In genomic region chr2:11422901-11423435, GRCh38 we compare ENCODE assay signal across 1 cellular context.
A peak's percentile ranks its signal among the peaks of the same experiment; 100 is the strongest.
TF ChIP-seq lines count a peak whose summit lies in the region.

No MANE protein-coding gene starts in this region.

TF ChIP-seq in HepG2, 621 proteins besides CTCF, POLR2A, EP300 and RAD21 (continued from another document and continues in another):
- TF ChIP-seq, protein P1, sequence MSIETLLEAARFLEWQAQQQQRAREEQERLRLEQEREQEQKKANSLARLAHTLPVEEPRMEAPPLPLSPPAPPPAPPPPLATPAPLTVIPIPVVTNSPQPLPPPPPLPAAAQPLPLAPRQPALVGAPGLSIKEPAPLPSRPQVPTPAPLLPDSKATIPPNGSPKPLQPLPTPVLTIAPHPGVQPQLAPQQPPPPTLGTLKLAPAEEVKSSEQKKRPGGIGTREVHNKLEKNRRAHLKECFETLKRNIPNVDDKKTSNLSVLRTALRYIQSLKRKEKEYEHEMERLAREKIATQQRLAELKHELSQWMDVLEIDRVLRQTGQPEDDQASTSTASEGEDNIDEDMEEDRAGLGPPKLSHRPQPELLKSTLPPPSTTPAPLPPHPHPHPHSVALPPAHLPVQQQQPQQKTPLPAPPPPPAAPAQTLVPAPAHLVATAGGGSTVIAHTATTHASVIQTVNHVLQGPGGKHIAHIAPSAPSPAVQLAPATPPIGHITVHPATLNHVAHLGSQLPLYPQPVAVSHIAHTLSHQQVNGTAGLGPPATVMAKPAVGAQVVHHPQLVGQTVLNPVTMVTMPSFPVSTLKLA (IDR thresholded peaks at IDR 0.05), result no peak
- TF ChIP-seq CREM (IDR thresholded peaks at IDR 0.05), result 0 out of 2 replicates have a peak, but pooled peaks have one; percentile 39
- no peak for TF ChIP-seq CREM (CRISPR knock-in tag; IDR thresholded peaks at IDR 0.05)
- TF ChIP-seq CHD4 (IDR thresholded peaks at IDR 0.05; ENCODE audit: borderline replicate concordance, low read length), result no peak; the same call in none of the 2 replicates
- TF ChIP-seq CBX5 (CRISPR knock-in tag; IDR thresholded peaks at IDR 0.05; ENCODE audit: borderline replicate concordance), result peak; percentile 60; the same call in 1 of the 2 replicates
- TF ChIP-seq GABPA (IDR thresholded peaks at IDR 0.05; ENCODE audit: low read depth, low read length), result no peak
- TF ChIP-seq GABPA (CRISPR knock-in tag; IDR thresholded peaks at IDR 0.05; ENCODE audit: low read depth), result no peak
- TF ChIP-seq PTBP1 (IDR thresholded peaks at IDR 0.05; ENCODE audit: low read depth, low read length, poor library complexity, severe bottlenecking), result no peak
- TF ChIP-seq ZNF720 (CRISPR knock-in tag; IDR thresholded peaks at IDR 0.05), result no peak
- TF ChIP-seq TOPORS (CRISPR knock-in tag; IDR thresholded peaks at IDR 0.05), result no peak
- TF ChIP-seq HNF4G (IDR thresholded peaks at IDR 0.05; ENCODE audit: borderline replicate concordance, low read depth, low read length), result peak; percentile 37
- peak; percentile 56; the same call in 1 of the 2 replicates for TF ChIP-seq HNF4G (CRISPR knock-in tag; IDR thresholded peaks at IDR 0.05; ENCODE audit: borderline replicate concordance, low read depth)
- 0 out of 2 replicates have a peak, but pooled peaks have one; percentile 17 for TF ChIP-seq RFX3 (CRISPR knock-in tag; IDR thresholded peaks at IDR 0.05)
- peak; percentile 65; the same call in 1 of the 2 replicates for TF ChIP-seq NAIF1 (CRISPR knock-in tag; IDR thresholded peaks at IDR 0.05; ENCODE audit: borderline replicate concordance)
- peak; percentile 55; the same call in 1 of the 2 replicates for TF ChIP-seq ZNF788 (CRISPR knock-in tag; IDR thresholded peaks at IDR 0.05; ENCODE audit: borderline replicate concordance)
- TF ChIP-seq ZNF253 (CRISPR knock-in tag; IDR thresholded peaks at IDR 0.05; ENCODE audit: borderline replicate concordance), result no peak
- TF ChIP-seq FOXP4 (CRISPR knock-in tag; IDR thresholded peaks at IDR 0.05), result peak; percentile 80
- TF ChIP-seq, protein P2, sequence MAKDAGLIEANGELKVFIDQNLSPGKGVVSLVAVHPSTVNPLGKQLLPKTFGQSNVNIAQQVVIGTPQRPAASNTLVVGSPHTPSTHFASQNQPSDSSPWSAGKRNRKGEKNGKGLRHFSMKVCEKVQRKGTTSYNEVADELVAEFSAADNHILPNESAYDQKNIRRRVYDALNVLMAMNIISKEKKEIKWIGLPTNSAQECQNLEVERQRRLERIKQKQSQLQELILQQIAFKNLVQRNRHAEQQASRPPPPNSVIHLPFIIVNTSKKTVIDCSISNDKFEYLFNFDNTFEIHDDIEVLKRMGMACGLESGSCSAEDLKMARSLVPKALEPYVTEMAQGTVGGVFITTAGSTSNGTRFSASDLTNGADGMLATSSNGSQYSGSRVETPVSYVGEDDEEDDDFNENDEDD (CRISPR knock-in tag; IDR thresholded peaks at IDR 0.05; ENCODE audit: borderline replicate concordance), result no peak
- TF ChIP-seq XBP1 (CRISPR knock-in tag; IDR thresholded peaks at IDR 0.05), result no peak
- peak; percentile 85 for TF ChIP-seq NCOR1 (IDR thresholded peaks at IDR 0.05; ENCODE audit: borderline replicate concordance, low read length)
- no peak for TF ChIP-seq ZNF703 (CRISPR knock-in tag; IDR thresholded peaks at IDR 0.05; ENCODE audit: borderline replicate concordance)
- TF ChIP-seq ARID3A (IDR thresholded peaks at IDR 0.05; ENCODE audit: low read depth, low read length), result no peak
- TF ChIP-seq CREBL2 (CRISPR knock-in tag; IDR thresholded peaks at IDR 0.05; ENCODE audit: borderline replicate concordance), result no peak
- TF ChIP-seq, protein P3, sequence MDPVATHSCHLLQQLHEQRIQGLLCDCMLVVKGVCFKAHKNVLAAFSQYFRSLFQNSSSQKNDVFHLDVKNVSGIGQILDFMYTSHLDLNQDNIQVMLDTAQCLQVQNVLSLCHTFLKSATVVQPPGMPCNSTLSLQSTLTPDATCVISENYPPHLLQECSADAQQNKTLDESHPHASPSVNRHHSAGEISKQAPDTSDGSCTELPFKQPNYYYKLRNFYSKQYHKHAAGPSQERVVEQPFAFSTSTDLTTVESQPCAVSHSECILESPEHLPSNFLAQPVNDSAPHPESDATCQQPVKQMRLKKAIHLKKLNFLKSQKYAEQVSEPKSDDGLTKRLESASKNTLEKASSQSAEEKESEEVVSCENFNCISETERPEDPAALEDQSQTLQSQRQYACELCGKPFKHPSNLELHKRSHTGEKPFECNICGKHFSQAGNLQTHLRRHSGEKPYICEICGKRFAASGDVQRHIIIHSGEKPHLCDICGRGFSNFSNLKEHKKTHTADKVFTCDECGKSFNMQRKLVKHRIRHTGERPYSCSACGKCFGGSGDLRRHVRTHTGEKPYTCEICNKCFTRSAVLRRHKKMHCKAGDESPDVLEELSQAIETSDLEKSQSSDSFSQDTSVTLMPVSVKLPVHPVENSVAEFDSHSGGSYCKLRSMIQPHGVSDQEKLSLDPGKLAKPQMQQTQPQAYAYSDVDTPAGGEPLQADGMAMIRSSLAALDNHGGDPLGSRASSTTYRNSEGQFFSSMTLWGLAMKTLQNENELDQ (CRISPR knock-in tag; IDR thresholded peaks at IDR 0.05; ENCODE audit: borderline replicate concordance), result no peak
- TF ChIP-seq TEAD2 (CRISPR knock-in tag; IDR thresholded peaks at IDR 0.05), result no peak
- no peak for TF ChIP-seq NFYB (CRISPR knock-in tag; IDR thresholded peaks at IDR 0.05)
- TF ChIP-seq, protein P4, sequence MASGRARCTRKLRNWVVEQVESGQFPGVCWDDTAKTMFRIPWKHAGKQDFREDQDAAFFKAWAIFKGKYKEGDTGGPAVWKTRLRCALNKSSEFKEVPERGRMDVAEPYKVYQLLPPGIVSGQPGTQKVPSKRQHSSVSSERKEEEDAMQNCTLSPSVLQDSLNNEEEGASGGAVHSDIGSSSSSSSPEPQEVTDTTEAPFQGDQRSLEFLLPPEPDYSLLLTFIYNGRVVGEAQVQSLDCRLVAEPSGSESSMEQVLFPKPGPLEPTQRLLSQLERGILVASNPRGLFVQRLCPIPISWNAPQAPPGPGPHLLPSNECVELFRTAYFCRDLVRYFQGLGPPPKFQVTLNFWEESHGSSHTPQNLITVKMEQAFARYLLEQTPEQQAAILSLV (CRISPR knock-in tag; IDR thresholded peaks at IDR 0.05; ENCODE audit: borderline replicate concordance), result no peak
- no peak for TF ChIP-seq TCF7L2 (IDR thresholded peaks at IDR 0.05; ENCODE audit: low read depth, low read length)
- TF ChIP-seq, protein P5, sequence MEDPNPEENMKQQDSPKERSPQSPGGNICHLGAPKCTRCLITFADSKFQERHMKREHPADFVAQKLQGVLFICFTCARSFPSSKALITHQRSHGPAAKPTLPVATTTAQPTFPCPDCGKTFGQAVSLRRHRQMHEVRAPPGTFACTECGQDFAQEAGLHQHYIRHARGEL (CRISPR knock-in tag; IDR thresholded peaks at IDR 0.05), result no peak
- TF ChIP-seq ZNF746 (CRISPR knock-in tag; IDR thresholded peaks at IDR 0.05), result no peak
- no peak for TF ChIP-seq RAD51 (IDR thresholded peaks at IDR 0.05; ENCODE audit: borderline replicate concordance)
- TF ChIP-seq TAF15 (IDR thresholded peaks at IDR 0.05; ENCODE audit: low read depth, low read length, poor library complexity, severe bottlenecking), result no peak
- TF ChIP-seq ZNF350 (CRISPR knock-in tag; IDR thresholded peaks at IDR 0.05; ENCODE audit: borderline replicate concordance, low read depth), result peak; percentile 69; the same call in 1 of the 2 replicates
- TF ChIP-seq ZNF747 (CRISPR knock-in tag; IDR thresholded peaks at IDR 0.05; ENCODE audit: borderline replicate concordance), result no peak
- no peak for TF ChIP-seq NCOA5 (CRISPR knock-in tag; IDR thresholded peaks at IDR 0.05)
- TF ChIP-seq, protein P6, sequence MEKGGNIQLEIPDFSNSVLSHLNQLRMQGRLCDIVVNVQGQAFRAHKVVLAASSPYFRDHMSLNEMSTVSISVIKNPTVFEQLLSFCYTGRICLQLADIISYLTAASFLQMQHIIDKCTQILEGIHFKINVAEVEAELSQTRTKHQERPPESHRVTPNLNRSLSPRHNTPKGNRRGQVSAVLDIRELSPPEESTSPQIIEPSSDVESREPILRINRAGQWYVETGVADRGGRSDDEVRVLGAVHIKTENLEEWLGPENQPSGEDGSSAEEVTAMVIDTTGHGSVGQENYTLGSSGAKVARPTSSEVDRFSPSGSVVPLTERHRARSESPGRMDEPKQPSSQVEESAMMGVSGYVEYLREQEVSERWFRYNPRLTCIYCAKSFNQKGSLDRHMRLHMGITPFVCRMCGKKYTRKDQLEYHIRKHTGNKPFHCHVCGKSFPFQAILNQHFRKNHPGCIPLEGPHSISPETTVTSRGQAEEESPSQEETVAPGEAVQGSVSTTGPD (CRISPR knock-in tag; IDR thresholded peaks at IDR 0.05), result no peak
- TF ChIP-seq KLF11 (CRISPR knock-in tag; IDR thresholded peaks at IDR 0.05), result no peak
- TF ChIP-seq ZNF547 (CRISPR knock-in tag; IDR thresholded peaks at IDR 0.05), result no peak
- TF ChIP-seq, protein P7, sequence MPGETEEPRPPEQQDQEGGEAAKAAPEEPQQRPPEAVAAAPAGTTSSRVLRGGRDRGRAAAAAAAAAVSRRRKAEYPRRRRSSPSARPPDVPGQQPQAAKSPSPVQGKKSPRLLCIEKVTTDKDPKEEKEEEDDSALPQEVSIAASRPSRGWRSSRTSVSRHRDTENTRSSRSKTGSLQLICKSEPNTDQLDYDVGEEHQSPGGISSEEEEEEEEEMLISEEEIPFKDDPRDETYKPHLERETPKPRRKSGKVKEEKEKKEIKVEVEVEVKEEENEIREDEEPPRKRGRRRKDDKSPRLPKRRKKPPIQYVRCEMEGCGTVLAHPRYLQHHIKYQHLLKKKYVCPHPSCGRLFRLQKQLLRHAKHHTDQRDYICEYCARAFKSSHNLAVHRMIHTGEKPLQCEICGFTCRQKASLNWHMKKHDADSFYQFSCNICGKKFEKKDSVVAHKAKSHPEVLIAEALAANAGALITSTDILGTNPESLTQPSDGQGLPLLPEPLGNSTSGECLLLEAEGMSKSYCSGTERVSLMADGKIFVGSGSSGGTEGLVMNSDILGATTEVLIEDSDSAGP (CRISPR knock-in tag; IDR thresholded peaks at IDR 0.05; ENCODE audit: borderline replicate concordance), result no peak
- TF ChIP-seq TCF7 (IDR thresholded peaks at IDR 0.05; ENCODE audit: low read depth), result no peak
- TF ChIP-seq ZNF563 (CRISPR knock-in tag; IDR thresholded peaks at IDR 0.05), result no peak
- no peak for TF ChIP-seq SRSF1 (optimal IDR thresholded peaks at IDR 0.05; ENCODE audit: low read depth, low read length)
- TF ChIP-seq ZNF205 (CRISPR knock-in tag; IDR thresholded peaks at IDR 0.05), result no peak
- no peak for TF ChIP-seq CHCHD3 (CRISPR knock-in tag; IDR thresholded peaks at IDR 0.05)
- no peak for TF ChIP-seq ZNF564 (CRISPR knock-in tag; IDR thresholded peaks at IDR 0.05)
- TF ChIP-seq ZNF678 (CRISPR knock-in tag; IDR thresholded peaks at IDR 0.05), result no peak
- no peak for TF ChIP-seq ZNF138 (CRISPR knock-in tag; IDR thresholded peaks at IDR 0.05; ENCODE audit: low read depth)
- 0 out of 2 replicates have a peak, but pooled peaks have one; percentile 27 for TF ChIP-seq ZKSCAN8 (CRISPR knock-in tag; IDR thresholded peaks at IDR 0.05; ENCODE audit: borderline replicate concordance)
- no peak for TF ChIP-seq FLYWCH1 (CRISPR knock-in tag; IDR thresholded peaks at IDR 0.05)
- TF ChIP-seq ATF6 (CRISPR knock-in tag; conservative IDR thresholded peaks at IDR 0.05), result no peak
- TF ChIP-seq HNRNPLL (IDR thresholded peaks at IDR 0.05; ENCODE audit: low read depth, low read length, poor library complexity, severe bottlenecking), result no peak
- TF ChIP-seq PBX3 (CRISPR knock-in tag; IDR thresholded peaks at IDR 0.05; ENCODE audit: borderline replicate concordance), result no peak
